11 cellular contexts compared by ENCODE assay signal in the genomic region with DNA sequence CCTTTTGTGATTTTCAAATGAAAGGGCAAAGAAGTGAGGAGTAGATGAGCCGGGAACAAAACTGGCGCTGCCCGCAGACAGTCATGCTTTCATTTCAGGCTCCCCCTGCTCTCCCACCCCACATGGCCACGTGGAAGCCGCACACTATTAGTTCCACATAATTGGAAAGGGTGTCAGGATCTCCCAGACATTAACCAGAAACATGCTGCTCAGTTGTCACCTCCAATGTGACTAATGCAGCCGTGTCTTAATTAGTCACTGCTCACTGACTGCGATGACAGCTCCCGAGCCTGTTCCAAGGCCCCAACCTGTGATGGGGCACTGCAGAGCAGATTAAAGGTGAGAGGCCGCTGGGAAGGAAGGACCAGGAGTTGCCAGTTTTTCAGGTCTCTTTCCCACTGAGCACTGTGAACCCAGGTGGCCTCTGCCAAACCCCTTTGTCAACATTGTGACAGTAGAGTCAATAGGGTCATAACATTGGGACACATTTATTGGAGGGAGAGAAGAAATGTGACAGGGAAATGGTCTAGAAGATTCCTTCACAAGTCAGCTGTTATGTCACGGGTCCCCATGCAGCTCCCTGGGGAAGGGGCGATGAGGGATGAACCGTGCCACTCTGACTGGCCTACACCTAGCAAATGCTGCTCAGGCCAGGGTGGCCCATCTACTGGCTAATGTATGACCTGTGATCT. TPM values are rescaled to one million over a fixed set of nuclear protein-coding genes. Genes with fewer than 3 reads are reported as not detected.
DNase-seq lines count a peak whose midpoint lies in the region; FAIRE-seq lines count a peak whose summit lies in the region.
"Had no signal": no experiment of that assay in that cellular context is flagged by ENCODE, and none has a peak within 500 bp of the region (broad histone marks: within the 10 kb centered on the region; RNA-seq: fewer than 3 reads in every experiment).

No MANE protein-coding gene starts in this region.

- DNase-seq in G401 (ENCODE audit: low spot score), result peak; percentile 56
- DNase-seq in RKO (ENCODE audit: low spot score), result peak; percentile 34
- peak; percentile 46 for DNase-seq in glomerular visceral epithelial cell (ENCODE audit: extremely low spot score)
- DNase-seq in nucleus accumbens (lab: John Stamatoyannopoulos, UW), result peak in 30 of 56 donors; percentile 9 to 72 (median 38)
- DNase-seq in HTR-8/SVneo (ENCODE audit: insufficient read length, low spot score), result no peak
- DNase-seq in DMS114 treated with DMSO at 0.1 percent for 48 hours (lab: John Stamatoyannopoulos, UW; ENCODE audit: unreplicated experiment), result no peak
- DNase-seq in GF-D8 (lab: John Stamatoyannopoulos, UW), result no peak
- no peak for DNase-seq in NOMO-1 treated with DMSO at 0.1 percent for 48 hours (lab: John Stamatoyannopoulos, UW; ENCODE audit: unreplicated experiment)
- DNase-seq: DMS79 treated with DMSO at 0.1 percent for 48 hours, NCI-H1436 had no signal

- in situ Hi-C loops in G401 (cut with HindIII; ENCODE audit: low sequenced_read_pairs), result no loop called here

- no peak for FAIRE-seq in HTR-8/SVneo (lab: Jason Lieb, UNC)
- FAIRE-seq: H1 had no signal

RNA-seq across cellular contexts. Expression of gene SFMBT1, which starts 38.6 kb away (rescaled TPM):
- total RNA-seq in G401 (2014; rRNA removed; shearing (Covaris generic)), result 1.2 and 3.6 TPM in 2 replicates

RNA-seq across cellular contexts. Expression of gene RFT1, which starts 45.8 kb away (rescaled TPM):
- 13.6 and 15.0 TPM in 2 replicates for total RNA-seq in G401 (2014; rRNA removed; shearing (Covaris generic))

Comparison
In these comparisons a context has a peak if more than half of its experiments do, and no peak if none do; other contexts are left out.
1. DNase-seq: peak in G401 (single experiment), RKO (single experiment), glomerular visceral epithelial cell (single experiment) and nucleus accumbens (30 of 56); none in HTR-8/SVneo (single experiment), DMS114 treated with DMSO at 0.1 percent for 48 hours (single experiment), GF-D8 (single experiment) and NOMO-1 treated with DMSO at 0.1 percent for 48 hours (single experiment).